Comparison of ENCODE assay signal across 8 cellular contexts in the genomic region with DNA sequence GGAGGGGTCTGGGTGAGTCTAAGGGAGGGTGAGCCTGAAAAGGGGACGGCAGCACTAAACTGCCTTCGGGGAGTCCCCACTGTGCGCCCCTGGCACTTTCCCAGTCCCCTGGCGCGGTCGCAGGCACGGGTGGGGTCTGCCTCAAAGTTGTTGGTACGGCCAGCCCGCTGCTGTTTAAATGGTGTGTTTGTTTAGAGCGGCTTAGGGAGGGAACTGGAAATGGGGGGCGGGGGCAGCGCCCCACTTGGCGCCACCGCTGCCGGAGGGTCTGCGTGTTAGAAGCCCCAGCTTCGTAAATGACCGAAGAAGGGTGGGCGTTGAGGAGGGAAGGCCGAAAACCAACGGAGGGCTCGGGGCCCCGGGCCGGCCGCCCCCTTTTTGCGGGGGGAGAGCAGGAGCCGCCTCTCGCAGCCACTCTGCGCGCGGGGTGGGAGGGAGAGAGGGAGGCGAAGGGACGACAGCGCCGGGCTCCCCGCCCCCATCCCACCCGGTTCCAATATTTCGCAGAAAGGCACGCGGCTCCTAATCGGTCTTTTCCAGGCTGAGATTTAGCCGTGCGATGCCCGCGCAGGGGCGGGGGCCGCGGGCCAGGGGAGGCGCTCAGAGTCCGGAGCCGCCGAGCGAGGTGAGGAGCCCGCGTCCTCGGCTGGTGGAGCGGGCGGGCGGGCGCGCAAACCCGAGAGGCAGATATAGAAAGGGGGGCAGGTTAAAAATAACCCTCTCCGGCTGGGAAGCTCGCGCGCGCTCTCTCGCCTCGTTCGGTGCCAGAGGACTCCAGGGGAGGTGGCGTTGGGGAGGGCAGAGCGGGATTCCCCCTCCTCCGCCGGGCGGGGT. TPM values are rescaled to one million over a fixed set of nuclear protein-coding genes. Genes with fewer than 3 reads are reported as not detected.
DNase-seq lines count a peak whose midpoint lies in the region; ATAC-seq, FAIRE-seq and TF ChIP-seq lines count a peak whose summit lies in the region.

No MANE protein-coding gene starts in this region.

- no CpG with 5 or more reads among the region's 75 CpGs for WGBS in mesendoderm (ENCODE audit: extremely low coverage, insufficient coverage, low lambda C conversion rate)
- WGBS in suprapubic skin = 2% methylated on average over 49 of the region's 75 CpGs

- peak overlapping the region; percentile 45 for H2BK120ac ChIP-seq in mesendoderm (ENCODE audit: low read depth, low read length)

- H3K27me3 ChIP-seq in DND-41 (ENCODE audit: insufficient read depth, low read length, poor library complexity) (no peaks in the 10 kb centered on the region), endothelial cell of umbilical vein (ENCODE audit: control insufficient read depth in 2 of 2, insufficient read depth in 2 of 2, low read length in 2 of 2) (no peaks in the 10 kb centered on the region), mesendoderm (ENCODE audit: insufficient read depth, low read length, poor library complexity) (no peaks in the 10 kb centered on the region), suprapubic skin (no peaks in the 10 kb centered on the region)

- H2AK5ac ChIP-seq in mesendoderm (ENCODE audit: low read length) = no peak overlapping the region

- peak; percentile 49 for DNase-seq in DND-41
- peak; percentile 83 for DNase-seq in NCI-H1105 treated with DMSO at 0.1 percent for 48 hours (lab: John Stamatoyannopoulos, UW)
- peak; percentile 54 for DNase-seq in activated CD8-positive, alpha-beta T cell treated with anti-CD3 and anti-CD28 coated beads for 36 hours
- peak; percentile 20 for DNase-seq in endothelial cell of umbilical vein (ENCODE audit: low read depth, low spot score)
- DNase-seq in mesendoderm = peak; percentile 77
- no peak for DNase-seq in suprapubic skin (ENCODE audit: low spot score in 2 of 2)

- dilution Hi-C loops in endothelial cell of umbilical vein (cut with MboI; ENCODE audit: extremely low pct_ligation_motif_present, low sequenced_read_pairs) = no loop called here

- ATAC-seq in DND-41 (ENCODE audit: insufficient read depth, low read depth) = peak; percentile 56
- ATAC-seq in activated CD8-positive, alpha-beta T cell treated with anti-CD3 and anti-CD28 coated beads for 36 hours = peak; percentile 21
- ATAC-seq in GM18520 (IDR thresholded peaks at IDR 0.05; ENCODE audit: unreplicated experiment) = no peak
- no peak for ATAC-seq in GM21723 (IDR thresholded peaks at IDR 0.05; ENCODE audit: unreplicated experiment)

- H3K56ac ChIP-seq in mesendoderm (ENCODE audit: low read length) = peak overlapping the region; percentile 96

- H3K79me2 ChIP-seq in DND-41 (ENCODE audit: insufficient read depth, low read length) (peaks cover 80% of the 10 kb centered on the region), endothelial cell of umbilical vein (ENCODE audit: control insufficient read depth, insufficient read depth, low read length) (peaks cover 2% of the 10 kb centered on the region), mesendoderm (ENCODE audit: control insufficient read depth, insufficient read depth, low read length) (no peaks in the 10 kb centered on the region)

- H3K9me3 ChIP-seq in DND-41 (ENCODE audit: insufficient read depth, low read length, severe bottlenecking) (no peaks in the 10 kb centered on the region), endothelial cell of umbilical vein (replicated peaks; ENCODE audit: control insufficient read depth, insufficient read depth, low read length) (no peaks in the 10 kb centered on the region), suprapubic skin (no peaks in the 10 kb centered on the region)

- TF ChIP-seq EP300 in suprapubic skin (IDR thresholded peaks at IDR 0.05) = no peak

- intact Hi-C loops in activated CD8-positive, alpha-beta T cell treated with anti-CD3 and anti-CD28 coated beads for 36 hours (cut with micrococcal nuclease) = no loop called here
- intact Hi-C loops in endothelial cell of umbilical vein (cut with micrococcal nuclease) = loop anchor here (5.0 kb wide), 1 partner anchor 55 kb away; no protein-coding TSS in a partner anchor

- POLR2A ChIA-PET in activated CD8-positive, alpha-beta T cell treated with anti-CD3 and anti-CD28 coated beads for 36 hours (lab: Charles Lee) = interaction anchor here (0.6 to 1.4 kb wide), 3 partner anchors 14 to 120 kb away, joined by 3 read pairs; no protein-coding TSS in a partner anchor
- POLR2A ChIA-PET in endothelial cell of umbilical vein (lab: Charles Lee) = no interaction called here

- H3K4me3 ChIP-seq in DND-41 (ENCODE audit: low read depth in 1 of 2, low read length in 2 of 2) (peak overlapping the region in 1 of 2 experiments; percentile 18; a peak in 1 of 4 replicates), endothelial cell of umbilical vein (replicated peaks in 1 of 3; ENCODE audit: insufficient read depth in 1 of 3, low read depth in 1 of 3, low read length in 3 of 3) (peak overlapping the region in 2 of 3 experiments; percentile 26 to 30), mesendoderm (ENCODE audit: low read length) (peak overlapping the region; percentile 15), suprapubic skin (peak overlapping the region; percentile 63)

- no peak overlapping the region for H4K5ac ChIP-seq in mesendoderm (ENCODE audit: low read length)

- H3K27ac ChIP-seq in DND-41 (ENCODE audit: low read length) = no peak overlapping the region
- no peak overlapping the region for H3K27ac ChIP-seq in endothelial cell of umbilical vein (ENCODE audit: insufficient read depth, low read depth, low read length)
- peak overlapping the region; percentile 55 for H3K27ac ChIP-seq in mesendoderm (ENCODE audit: low read depth, low read length)
- peak overlapping the region; percentile 49 for H3K27ac ChIP-seq in suprapubic skin

- H2BK5ac ChIP-seq in mesendoderm (ENCODE audit: low read length) = no peak overlapping the region

- H3K4me1 ChIP-seq in DND-41 (ENCODE audit: insufficient read depth, low read length) (peaks cover 13% of the 10 kb centered on the region), endothelial cell of umbilical vein (ENCODE audit: control insufficient read depth, extremely low read depth, insufficient read depth, low read length) (peaks cover 30% of the 10 kb centered on the region), mesendoderm (ENCODE audit: control insufficient read depth, low read depth, low read length) (peaks cover 8% of the 10 kb centered on the region), suprapubic skin (peaks cover 67% of the 10 kb centered on the region)

- H4K20me1 ChIP-seq in DND-41 (ENCODE audit: insufficient read depth, low read length) (peaks cover 91% of the 10 kb centered on the region), endothelial cell of umbilical vein (replicated peaks; ENCODE audit: control insufficient read depth, extremely low read depth, insufficient read depth, low read length) (peaks cover 3% of the 10 kb centered on the region)

- H3K36me3 Mint-ChIP-seq in activated CD8-positive, alpha-beta T cell treated with anti-CD3 and anti-CD28 coated beads for 36 hours (ENCODE audit: low read depth) = no peaks in the 10 kb centered on the region

- H3K9me3 Mint-ChIP-seq in activated CD8-positive, alpha-beta T cell treated with anti-CD3 and anti-CD28 coated beads for 36 hours = no peaks in the 10 kb centered on the region

- H3K4me1 Mint-ChIP-seq in activated CD8-positive, alpha-beta T cell treated with anti-CD3 and anti-CD28 coated beads for 36 hours (ENCODE audit: low read depth) = peaks cover 24% of the 10 kb centered on the region

- peak overlapping the region; percentile 57 for H3K4ac ChIP-seq in mesendoderm (ENCODE audit: low read depth, low read length)

- H3K27ac Mint-ChIP-seq in activated CD8-positive, alpha-beta T cell treated with anti-CD3 and anti-CD28 coated beads for 36 hours = no peak overlapping the region

- peak; percentile 58 for FAIRE-seq in endothelial cell of umbilical vein (lab: Jason Lieb, UNC)

- H3K36me3 ChIP-seq in DND-41 (ENCODE audit: insufficient read depth, low read length) (peaks cover 11% of the 10 kb centered on the region), endothelial cell of umbilical vein (ENCODE audit: control insufficient read depth in 2 of 2, extremely low read depth in 1 of 2, insufficient read depth in 2 of 2, low read length in 2 of 2) (peaks cover 0 to 5% of the 10 kb centered on the region in 2 experiments), mesendoderm (ENCODE audit: control insufficient read depth, insufficient read depth, low read length) (no peaks in the 10 kb centered on the region), suprapubic skin (no peaks in the 10 kb centered on the region)

- H3K9ac ChIP-seq in DND-41 (ENCODE audit: low read depth, low read length) (no peak overlapping the region), endothelial cell of umbilical vein (replicated peaks; ENCODE audit: extremely low read depth, insufficient read depth, low read length) (no peak overlapping the region), mesendoderm (ENCODE audit: low read length) (peak overlapping the region; percentile 70)

- BruUV-seq in endothelial cell of umbilical vein (replicated peaks; lab: Mats Ljungman, UMichigan) = no TSS peak

- TF ChIP-seq POLR2A in endothelial cell of umbilical vein (IDR thresholded peaks at IDR 0.05; ENCODE audit: low read depth, low read length) (no peak), suprapubic skin (IDR thresholded peaks at IDR 0.05) (no peak)

- peak overlapping the region; percentile 43 for H3K4me3 Mint-ChIP-seq in activated CD8-positive, alpha-beta T cell treated with anti-CD3 and anti-CD28 coated beads for 36 hours

- H2AFZ ChIP-seq in DND-41 (ENCODE audit: low read depth, low read length) = no peak overlapping the region
- no peak overlapping the region for H2AFZ ChIP-seq in endothelial cell of umbilical vein (ENCODE audit: low read depth, low read length)

- H2BK15ac ChIP-seq in mesendoderm (replicated peaks; ENCODE audit: low read depth) = no peak overlapping the region

- H3K18ac ChIP-seq in mesendoderm (ENCODE audit: low read length) = peak overlapping the region; percentile 62

- H3K4me2 ChIP-seq in DND-41 (ENCODE audit: insufficient read depth, low read length) (peak overlapping the region; percentile 50), endothelial cell of umbilical vein (ENCODE audit: insufficient read depth, low read length) (peak overlapping the region; percentile 50), mesendoderm (ENCODE audit: low read length) (peak overlapping the region; percentile 68)

- H3K27me3 Mint-ChIP-seq in activated CD8-positive, alpha-beta T cell treated with anti-CD3 and anti-CD28 coated beads for 36 hours = peaks cover 4% of the 10 kb centered on the region

- CTCF ChIA-PET in activated CD8-positive, alpha-beta T cell treated with anti-CD3 and anti-CD28 coated beads for 36 hours (lab: Charles Lee) = interaction anchor here (0.8 kb wide), 1 partner anchor 15 kb away, joined by 3 read pairs; no protein-coding TSS in a partner anchor
- CTCF ChIA-PET in endothelial cell of umbilical vein (lab: Charles Lee) = interaction anchor here (0.8 to 1.4 kb wide), 2 partner anchors 11 to 14 kb away, joined by 3 to 4 read pairs; no protein-coding TSS in a partner anchor

- TF ChIP-seq CTCF in DND-41 (IDR thresholded peaks at IDR 0.05; ENCODE audit: borderline replicate concordance, extremely low read depth, low read length, poor library complexity, severe bottlenecking) (no peak), endothelial cell of umbilical vein (IDR thresholded peaks at IDR 0.05; ENCODE audit: extremely low read depth in 1 of 2, insufficient read depth in 1 of 2, low read depth in 1 of 2, low read length in 2 of 2) (no peak), suprapubic skin (IDR thresholded peaks at IDR 0.05) (no peak)
- no peak for TF ChIP-seq CTCF in activated CD8-positive, alpha-beta T cell treated with anti-CD3 and anti-CD28 coated beads for 36 hours (IDR thresholded peaks at IDR 0.05)

- H4K8ac ChIP-seq in mesendoderm (ENCODE audit: low read depth, low read length) = no peak overlapping the region

- H3K23ac ChIP-seq in mesendoderm (ENCODE audit: low read length) = peak overlapping the region; percentile 59

- H3K9me1 ChIP-seq in endothelial cell of umbilical vein (replicated peaks; ENCODE audit: control insufficient read depth, extremely low read depth, insufficient read depth, low read length) = no peaks in the 10 kb centered on the region

- H3K79me1 ChIP-seq in mesendoderm (ENCODE audit: low read length) = no peaks in the 10 kb centered on the region

RNA-seq across cellular contexts. Expression of a gene that starts 55.0 kb away (rescaled TPM):
- 100 to 1,000 TPM; 103 to 116 TPM for total RNA-seq in activated CD8-positive, alpha-beta T cell treated with anti-CD3 and anti-CD28 coated beads for 36 hours
- total RNA-seq in endothelial cell of umbilical vein (109 and 117 TPM in 2 replicates), suprapubic skin (100 to 1,000 TPM in 2 of 4 donors, 10 to 100 TPM in 2; 78.1 to 124 (median 91.7) TPM)
- 50.4 and 66.3 TPM in 2 replicates for polyA plus RNA-seq in endothelial cell of umbilical vein
- polyA plus RNA-seq in endothelial cell of umbilical vein (2011; cell fraction: cytosol; rRNA removed) = 22.4 and 31.8 TPM in 2 replicates
- 139 and 174 TPM in 2 replicates for polyA plus RNA-seq in endothelial cell of umbilical vein (2011; cell fraction: nucleus; rRNA removed)
- polyA plus RNA-seq in endothelial cell of umbilical vein (2012) = 64.9 and 76.2 TPM in 2 replicates
- polyA minus RNA-seq in endothelial cell of umbilical vein = 51.5 and 65.4 TPM in 2 replicates
- 114 TPM for polyA minus RNA-seq in endothelial cell of umbilical vein (2011; cell fraction: cytosol; rRNA and poly(A)+ RNA removed)
- polyA minus RNA-seq in endothelial cell of umbilical vein (2011; cell fraction: nucleus; rRNA and poly(A)+ RNA removed) = 78.3 and 98.8 TPM in 2 replicates
- 59.1 TPM for polyA plus RNA-seq in mesendoderm (2013, experiment 1 of 2)
- polyA plus RNA-seq in mesendoderm (2013, experiment 2 of 2) = 55.4 TPM

Comparison
In these comparisons a context has a peak if more than half of its experiments do, and no peak if none do; other contexts are left out.
1. ATAC-seq: peak in DND-41 (single experiment) and activated CD8-positive, alpha-beta T cell treated with anti-CD3 and anti-CD28 coated beads for 36 hours (single experiment); none in GM18520 (single experiment) and GM21723 (single experiment).
2. DNase-seq: peak in DND-41 (single experiment), NCI-H1105 treated with DMSO at 0.1 percent for 48 hours (single experiment), activated CD8-positive, alpha-beta T cell treated with anti-CD3 and anti-CD28 coated beads for 36 hours (single experiment), endothelial cell of umbilical vein (single experiment) and mesendoderm (single experiment); none in suprapubic skin (0 of 2).
3. H3K27ac ChIP-seq: peak in mesendoderm (single experiment) and suprapubic skin (single experiment); none in DND-41 (single experiment) and endothelial cell of umbilical vein (single experiment).
4. Peak in every context shown above with its lines, with median percentiles within 50 percentile points of each other: H3K4me2 ChIP-seq.